Comparison of ENCODE assay signal across 1 cellular context in the genomic region with DNA sequence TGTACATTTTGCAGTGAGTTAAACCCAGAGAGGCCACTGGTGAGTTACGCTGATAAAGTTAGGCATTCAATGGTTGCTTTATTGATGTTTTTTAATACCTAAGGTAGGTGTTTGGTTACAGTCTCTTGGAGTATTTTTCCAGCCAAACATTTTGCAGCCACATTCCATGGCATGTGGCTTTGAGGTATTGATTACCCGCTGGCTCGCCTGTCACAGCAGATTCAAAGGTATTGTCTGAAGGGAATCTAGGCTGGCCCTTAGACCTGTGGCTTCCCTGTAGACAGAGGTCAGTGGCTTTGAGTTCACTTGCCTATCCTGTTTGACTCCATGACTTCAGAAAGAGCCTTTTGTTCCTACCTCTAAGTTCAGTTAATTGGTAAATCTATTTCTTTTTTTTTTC.
TF ChIP-seq lines count a peak whose summit lies in the region.

No MANE protein-coding gene starts in this region.

TF ChIP-seq in HepG2, 621 proteins besides CTCF, POLR2A, EP300 and RAD21 (continued from another document and continues in another):
- TF ChIP-seq, protein P1, sequence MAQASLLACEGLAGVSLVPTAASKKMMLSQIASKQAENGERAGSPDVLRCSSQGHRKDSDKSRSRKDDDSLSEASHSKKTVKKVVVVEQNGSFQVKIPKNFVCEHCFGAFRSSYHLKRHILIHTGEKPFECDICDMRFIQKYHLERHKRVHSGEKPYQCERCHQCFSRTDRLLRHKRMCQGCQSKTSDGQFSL (CRISPR knock-in tag; IDR thresholded peaks at IDR 0.05): no peak
- TF ChIP-seq, protein P2, sequence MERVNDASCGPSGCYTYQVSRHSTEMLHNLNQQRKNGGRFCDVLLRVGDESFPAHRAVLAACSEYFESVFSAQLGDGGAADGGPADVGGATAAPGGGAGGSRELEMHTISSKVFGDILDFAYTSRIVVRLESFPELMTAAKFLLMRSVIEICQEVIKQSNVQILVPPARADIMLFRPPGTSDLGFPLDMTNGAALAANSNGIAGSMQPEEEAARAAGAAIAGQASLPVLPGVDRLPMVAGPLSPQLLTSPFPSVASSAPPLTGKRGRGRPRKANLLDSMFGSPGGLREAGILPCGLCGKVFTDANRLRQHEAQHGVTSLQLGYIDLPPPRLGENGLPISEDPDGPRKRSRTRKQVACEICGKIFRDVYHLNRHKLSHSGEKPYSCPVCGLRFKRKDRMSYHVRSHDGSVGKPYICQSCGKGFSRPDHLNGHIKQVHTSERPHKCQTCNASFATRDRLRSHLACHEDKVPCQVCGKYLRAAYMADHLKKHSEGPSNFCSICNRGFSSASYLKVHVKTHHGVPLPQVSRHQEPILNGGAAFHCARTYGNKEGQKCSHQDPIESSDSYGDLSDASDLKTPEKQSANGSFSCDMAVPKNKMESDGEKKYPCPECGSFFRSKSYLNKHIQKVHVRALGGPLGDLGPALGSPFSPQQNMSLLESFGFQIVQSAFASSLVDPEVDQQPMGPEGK (CRISPR knock-in tag; IDR thresholded peaks at IDR 0.05): no peak
- TF ChIP-seq CEBPG (CRISPR knock-in tag; IDR thresholded peaks at IDR 0.05): no peak
- no peak for TF ChIP-seq ZNF121 (CRISPR knock-in tag; IDR thresholded peaks at IDR 0.05)
- no peak for TF ChIP-seq NKX3-1 (CRISPR knock-in tag; IDR thresholded peaks at IDR 0.05)
- no peak for TF ChIP-seq ZFP36L2 (CRISPR knock-in tag; IDR thresholded peaks at IDR 0.05)
- no peak for TF ChIP-seq ZBTB8A (CRISPR knock-in tag; IDR thresholded peaks at IDR 0.05; ENCODE audit: borderline replicate concordance, low read depth)
- TF ChIP-seq ZNF572 (CRISPR knock-in tag; IDR thresholded peaks at IDR 0.05): no peak
- TF ChIP-seq, protein P3, sequence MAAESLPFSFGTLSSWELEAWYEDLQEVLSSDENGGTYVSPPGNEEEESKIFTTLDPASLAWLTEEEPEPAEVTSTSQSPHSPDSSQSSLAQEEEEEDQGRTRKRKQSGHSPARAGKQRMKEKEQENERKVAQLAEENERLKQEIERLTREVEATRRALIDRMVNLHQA (CRISPR knock-in tag; IDR thresholded peaks at IDR 0.05): no peak
- TF ChIP-seq, protein P4, sequence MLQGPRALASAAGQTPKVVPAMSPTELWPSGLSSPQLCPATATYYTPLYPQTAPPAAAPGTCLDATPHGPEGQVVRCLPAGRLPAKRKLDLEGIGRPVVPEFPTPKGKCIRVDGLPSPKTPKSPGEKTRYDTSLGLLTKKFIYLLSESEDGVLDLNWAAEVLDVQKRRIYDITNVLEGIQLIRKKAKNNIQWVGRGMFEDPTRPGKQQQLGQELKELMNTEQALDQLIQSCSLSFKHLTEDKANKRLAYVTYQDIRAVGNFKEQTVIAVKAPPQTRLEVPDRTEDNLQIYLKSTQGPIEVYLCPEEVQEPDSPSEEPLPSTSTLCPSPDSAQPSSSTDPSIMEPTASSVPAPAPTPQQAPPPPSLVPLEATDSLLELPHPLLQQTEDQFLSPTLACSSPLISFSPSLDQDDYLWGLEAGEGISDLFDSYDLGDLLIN (CRISPR knock-in tag; IDR thresholded peaks at IDR 0.05; ENCODE audit: borderline replicate concordance): no peak
- TF ChIP-seq CCDC6 (CRISPR knock-in tag; IDR thresholded peaks at IDR 0.05): no peak
- TF ChIP-seq, protein P5, sequence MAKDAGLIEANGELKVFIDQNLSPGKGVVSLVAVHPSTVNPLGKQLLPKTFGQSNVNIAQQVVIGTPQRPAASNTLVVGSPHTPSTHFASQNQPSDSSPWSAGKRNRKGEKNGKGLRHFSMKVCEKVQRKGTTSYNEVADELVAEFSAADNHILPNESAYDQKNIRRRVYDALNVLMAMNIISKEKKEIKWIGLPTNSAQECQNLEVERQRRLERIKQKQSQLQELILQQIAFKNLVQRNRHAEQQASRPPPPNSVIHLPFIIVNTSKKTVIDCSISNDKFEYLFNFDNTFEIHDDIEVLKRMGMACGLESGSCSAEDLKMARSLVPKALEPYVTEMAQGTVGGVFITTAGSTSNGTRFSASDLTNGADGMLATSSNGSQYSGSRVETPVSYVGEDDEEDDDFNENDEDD (CRISPR knock-in tag; IDR thresholded peaks at IDR 0.05; ENCODE audit: borderline replicate concordance): no peak
- peak; percentile 87 for TF ChIP-seq ZMYM4 (CRISPR knock-in tag; IDR thresholded peaks at IDR 0.05)
- peak; percentile 67; the same call in 1 of the 2 replicates for TF ChIP-seq NCOR1 (IDR thresholded peaks at IDR 0.05; ENCODE audit: borderline replicate concordance, low read length)
- TF ChIP-seq GABPA (IDR thresholded peaks at IDR 0.05; ENCODE audit: low read depth, low read length): no peak
- TF ChIP-seq GABPA (CRISPR knock-in tag; IDR thresholded peaks at IDR 0.05; ENCODE audit: low read depth): peak; percentile 11; the same call in 1 of the 2 replicates
- no peak for TF ChIP-seq MYNN (CRISPR knock-in tag; IDR thresholded peaks at IDR 0.05; ENCODE audit: low read depth)
- peak; percentile 73; the same call in 1 of the 2 replicates for TF ChIP-seq PHF21A (CRISPR knock-in tag; IDR thresholded peaks at IDR 0.05)
- TF ChIP-seq FOXP4 (CRISPR knock-in tag; IDR thresholded peaks at IDR 0.05): peak; percentile 84
- TF ChIP-seq RBAK (CRISPR knock-in tag; IDR thresholded peaks at IDR 0.05): no peak
- no peak for TF ChIP-seq CCAR2 (optimal IDR thresholded peaks at IDR 0.05; ENCODE audit: low read depth, low read length)
- TF ChIP-seq DRAP1 (CRISPR knock-in tag; IDR thresholded peaks at IDR 0.05): no peak
- TF ChIP-seq SSRP1 (CRISPR knock-in tag; IDR thresholded peaks at IDR 0.05): no peak
- no peak for TF ChIP-seq HMGXB3 (CRISPR knock-in tag; IDR thresholded peaks at IDR 0.05; ENCODE audit: borderline replicate concordance)
- TF ChIP-seq U2AF2 (IDR thresholded peaks at IDR 0.05; ENCODE audit: low read depth, low read length): no peak
- no peak for TF ChIP-seq ZNF891 (CRISPR knock-in tag; IDR thresholded peaks at IDR 0.05)
- TF ChIP-seq SMAD1 (CRISPR knock-in tag; IDR thresholded peaks at IDR 0.05; ENCODE audit: borderline replicate concordance, low read depth): no peak
- TF ChIP-seq MAFF (IDR thresholded peaks at IDR 0.05; ENCODE audit: low read depth, low read length): no peak
- TF ChIP-seq SKI (IDR thresholded peaks at IDR 0.05; ENCODE audit: partially characterized antibody): peak; percentile 85
- TF ChIP-seq AGO2 (optimal IDR thresholded peaks at IDR 0.05; ENCODE audit: low read depth, low read length): no peak
- no peak for TF ChIP-seq HNRNPK (IDR thresholded peaks at IDR 0.05; ENCODE audit: low read depth, low read length, poor library complexity, severe bottlenecking)
- no peak for TF ChIP-seq KLF13 (CRISPR knock-in tag; IDR thresholded peaks at IDR 0.05)
- TF ChIP-seq NFE2L1 (CRISPR knock-in tag; IDR thresholded peaks at IDR 0.05; ENCODE audit: borderline replicate concordance): no peak
- no peak for TF ChIP-seq KLF11 (CRISPR knock-in tag; IDR thresholded peaks at IDR 0.05)
- no peak for TF ChIP-seq HCFC1 (IDR thresholded peaks at IDR 0.05; ENCODE audit: low read depth, low read length)
- TF ChIP-seq, protein P6, sequence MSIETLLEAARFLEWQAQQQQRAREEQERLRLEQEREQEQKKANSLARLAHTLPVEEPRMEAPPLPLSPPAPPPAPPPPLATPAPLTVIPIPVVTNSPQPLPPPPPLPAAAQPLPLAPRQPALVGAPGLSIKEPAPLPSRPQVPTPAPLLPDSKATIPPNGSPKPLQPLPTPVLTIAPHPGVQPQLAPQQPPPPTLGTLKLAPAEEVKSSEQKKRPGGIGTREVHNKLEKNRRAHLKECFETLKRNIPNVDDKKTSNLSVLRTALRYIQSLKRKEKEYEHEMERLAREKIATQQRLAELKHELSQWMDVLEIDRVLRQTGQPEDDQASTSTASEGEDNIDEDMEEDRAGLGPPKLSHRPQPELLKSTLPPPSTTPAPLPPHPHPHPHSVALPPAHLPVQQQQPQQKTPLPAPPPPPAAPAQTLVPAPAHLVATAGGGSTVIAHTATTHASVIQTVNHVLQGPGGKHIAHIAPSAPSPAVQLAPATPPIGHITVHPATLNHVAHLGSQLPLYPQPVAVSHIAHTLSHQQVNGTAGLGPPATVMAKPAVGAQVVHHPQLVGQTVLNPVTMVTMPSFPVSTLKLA (IDR thresholded peaks at IDR 0.05): peak; percentile 4; the same call in 1 of the 2 replicates
- no peak for TF ChIP-seq ZNF597 (CRISPR knock-in tag; IDR thresholded peaks at IDR 0.05)
- no peak for TF ChIP-seq SRY (CRISPR knock-in tag; IDR thresholded peaks at IDR 0.05)
- TF ChIP-seq ZNF460 (CRISPR knock-in tag; IDR thresholded peaks at IDR 0.05; ENCODE audit: borderline replicate concordance): no peak
- TF ChIP-seq ZZZ3 (CRISPR knock-in tag; IDR thresholded peaks at IDR 0.05; ENCODE audit: borderline replicate concordance): no peak
- no peak for TF ChIP-seq SUZ12 (IDR thresholded peaks at IDR 0.05; ENCODE audit: low read depth, low read length)
- TF ChIP-seq HNRNPH1 (optimal IDR thresholded peaks at IDR 0.05; ENCODE audit: low read depth, low read length): no peak
- TF ChIP-seq, protein P7, sequence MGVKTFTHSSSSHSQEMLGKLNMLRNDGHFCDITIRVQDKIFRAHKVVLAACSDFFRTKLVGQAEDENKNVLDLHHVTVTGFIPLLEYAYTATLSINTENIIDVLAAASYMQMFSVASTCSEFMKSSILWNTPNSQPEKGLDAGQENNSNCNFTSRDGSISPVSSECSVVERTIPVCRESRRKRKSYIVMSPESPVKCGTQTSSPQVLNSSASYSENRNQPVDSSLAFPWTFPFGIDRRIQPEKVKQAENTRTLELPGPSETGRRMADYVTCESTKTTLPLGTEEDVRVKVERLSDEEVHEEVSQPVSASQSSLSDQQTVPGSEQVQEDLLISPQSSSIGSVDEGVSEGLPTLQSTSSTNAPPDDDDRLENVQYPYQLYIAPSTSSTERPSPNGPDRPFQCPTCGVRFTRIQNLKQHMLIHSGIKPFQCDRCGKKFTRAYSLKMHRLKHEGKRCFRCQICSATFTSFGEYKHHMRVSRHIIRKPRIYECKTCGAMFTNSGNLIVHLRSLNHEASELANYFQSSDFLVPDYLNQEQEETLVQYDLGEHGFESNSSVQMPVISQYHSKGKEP (CRISPR knock-in tag; IDR thresholded peaks at IDR 0.05): no peak
- TF ChIP-seq NR1H2 (CRISPR knock-in tag; IDR thresholded peaks at IDR 0.05; ENCODE audit: borderline replicate concordance, low read depth): no peak
- no peak for TF ChIP-seq SCMH1 (CRISPR knock-in tag; IDR thresholded peaks at IDR 0.05; ENCODE audit: borderline replicate concordance)
- TF ChIP-seq ZFP37 (CRISPR knock-in tag; IDR thresholded peaks at IDR 0.05; ENCODE audit: borderline replicate concordance): no peak
- no peak for TF ChIP-seq MZF1 (CRISPR knock-in tag; IDR thresholded peaks at IDR 0.05; ENCODE audit: borderline replicate concordance)
- no peak for TF ChIP-seq TBX3 (IDR thresholded peaks at IDR 0.05; ENCODE audit: borderline replicate concordance)
- peak; percentile 59 for TF ChIP-seq HNF4G (IDR thresholded peaks at IDR 0.05; ENCODE audit: borderline replicate concordance, low read depth, low read length)
- TF ChIP-seq HNF4G (CRISPR knock-in tag; IDR thresholded peaks at IDR 0.05; ENCODE audit: borderline replicate concordance, low read depth): no peak
- TF ChIP-seq GABPB1 (CRISPR knock-in tag; IDR thresholded peaks at IDR 0.05): no peak
- TF ChIP-seq ZNF431 (CRISPR knock-in tag; IDR thresholded peaks at IDR 0.05; ENCODE audit: borderline replicate concordance, low read depth): no peak
- no peak for TF ChIP-seq ZMAT3 (CRISPR knock-in tag; conservative IDR thresholded peaks at IDR 0.05)
